In the genomic region with DNA sequence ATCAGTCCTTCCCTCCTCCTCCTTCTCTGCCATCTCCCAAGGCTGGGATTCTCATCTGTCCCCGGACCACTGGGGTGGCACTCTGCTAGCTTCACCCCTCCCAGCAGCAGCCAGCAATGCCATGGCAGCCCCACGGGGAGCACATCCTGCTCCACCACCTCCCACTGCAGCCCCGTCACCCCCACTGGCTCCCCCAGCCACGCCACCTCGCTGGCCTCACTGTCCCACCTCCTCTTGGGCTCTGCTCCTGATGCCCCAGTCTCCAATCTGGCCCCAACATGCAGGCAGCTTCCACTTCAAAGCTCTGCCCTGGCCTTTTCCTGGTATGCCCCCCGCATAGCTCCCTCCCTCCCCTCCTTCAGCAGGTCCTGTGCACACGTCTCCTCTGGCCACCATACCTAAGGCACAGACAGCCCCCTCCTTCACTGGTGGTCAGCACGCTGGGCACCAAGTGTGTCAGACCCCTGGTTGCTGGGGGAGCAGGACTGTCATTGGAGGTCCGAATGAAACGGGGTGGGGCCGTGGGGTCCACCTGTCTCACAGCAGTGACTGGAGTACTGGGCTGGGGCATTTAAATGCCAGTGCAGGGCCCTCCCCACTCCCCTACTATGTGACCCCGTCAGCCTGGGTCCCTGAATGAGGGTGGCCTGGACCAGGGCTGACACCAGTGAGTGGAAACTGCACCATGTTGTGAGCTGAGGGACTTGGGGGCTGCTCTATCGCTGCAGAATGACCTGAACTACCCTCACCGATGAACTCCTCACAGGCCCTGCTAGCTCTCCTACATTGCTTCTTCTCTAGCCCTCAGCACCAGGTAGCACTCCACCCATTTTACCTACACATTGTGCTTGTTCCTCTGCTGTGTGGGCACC, we compare ENCODE assay signal across 1 cellular context.
TF ChIP-seq lines count a peak whose summit lies in the region.

No MANE protein-coding gene starts in this region.

TF ChIP-seq in H1, 55 proteins besides CTCF, POLR2A, EP300 and RAD21:
- TF ChIP-seq HDAC2 (IDR thresholded peaks at IDR 0.05; ENCODE audit: borderline replicate concordance in 1 of 2, low read depth in 2 of 2, low read length in 2 of 2) (no peak), CTBP2 (IDR thresholded peaks at IDR 0.05; ENCODE audit: borderline replicate concordance, insufficient read depth, insufficient read length, low read length) (peak; percentile 23), SP4 (IDR thresholded peaks at IDR 0.05; ENCODE audit: low read length) (no peak)
